1 cellular context compared by ENCODE assay signal in genomic region chr10:112988839-112989406, GRCh38.
TF ChIP-seq lines count a peak whose summit lies in the region.

No MANE protein-coding gene starts in this region.

TF ChIP-seq in GM23338, 12 proteins besides CTCF, POLR2A, EP300 and RAD21 (continued from another document):
- TF ChIP-seq, protein P1, sequence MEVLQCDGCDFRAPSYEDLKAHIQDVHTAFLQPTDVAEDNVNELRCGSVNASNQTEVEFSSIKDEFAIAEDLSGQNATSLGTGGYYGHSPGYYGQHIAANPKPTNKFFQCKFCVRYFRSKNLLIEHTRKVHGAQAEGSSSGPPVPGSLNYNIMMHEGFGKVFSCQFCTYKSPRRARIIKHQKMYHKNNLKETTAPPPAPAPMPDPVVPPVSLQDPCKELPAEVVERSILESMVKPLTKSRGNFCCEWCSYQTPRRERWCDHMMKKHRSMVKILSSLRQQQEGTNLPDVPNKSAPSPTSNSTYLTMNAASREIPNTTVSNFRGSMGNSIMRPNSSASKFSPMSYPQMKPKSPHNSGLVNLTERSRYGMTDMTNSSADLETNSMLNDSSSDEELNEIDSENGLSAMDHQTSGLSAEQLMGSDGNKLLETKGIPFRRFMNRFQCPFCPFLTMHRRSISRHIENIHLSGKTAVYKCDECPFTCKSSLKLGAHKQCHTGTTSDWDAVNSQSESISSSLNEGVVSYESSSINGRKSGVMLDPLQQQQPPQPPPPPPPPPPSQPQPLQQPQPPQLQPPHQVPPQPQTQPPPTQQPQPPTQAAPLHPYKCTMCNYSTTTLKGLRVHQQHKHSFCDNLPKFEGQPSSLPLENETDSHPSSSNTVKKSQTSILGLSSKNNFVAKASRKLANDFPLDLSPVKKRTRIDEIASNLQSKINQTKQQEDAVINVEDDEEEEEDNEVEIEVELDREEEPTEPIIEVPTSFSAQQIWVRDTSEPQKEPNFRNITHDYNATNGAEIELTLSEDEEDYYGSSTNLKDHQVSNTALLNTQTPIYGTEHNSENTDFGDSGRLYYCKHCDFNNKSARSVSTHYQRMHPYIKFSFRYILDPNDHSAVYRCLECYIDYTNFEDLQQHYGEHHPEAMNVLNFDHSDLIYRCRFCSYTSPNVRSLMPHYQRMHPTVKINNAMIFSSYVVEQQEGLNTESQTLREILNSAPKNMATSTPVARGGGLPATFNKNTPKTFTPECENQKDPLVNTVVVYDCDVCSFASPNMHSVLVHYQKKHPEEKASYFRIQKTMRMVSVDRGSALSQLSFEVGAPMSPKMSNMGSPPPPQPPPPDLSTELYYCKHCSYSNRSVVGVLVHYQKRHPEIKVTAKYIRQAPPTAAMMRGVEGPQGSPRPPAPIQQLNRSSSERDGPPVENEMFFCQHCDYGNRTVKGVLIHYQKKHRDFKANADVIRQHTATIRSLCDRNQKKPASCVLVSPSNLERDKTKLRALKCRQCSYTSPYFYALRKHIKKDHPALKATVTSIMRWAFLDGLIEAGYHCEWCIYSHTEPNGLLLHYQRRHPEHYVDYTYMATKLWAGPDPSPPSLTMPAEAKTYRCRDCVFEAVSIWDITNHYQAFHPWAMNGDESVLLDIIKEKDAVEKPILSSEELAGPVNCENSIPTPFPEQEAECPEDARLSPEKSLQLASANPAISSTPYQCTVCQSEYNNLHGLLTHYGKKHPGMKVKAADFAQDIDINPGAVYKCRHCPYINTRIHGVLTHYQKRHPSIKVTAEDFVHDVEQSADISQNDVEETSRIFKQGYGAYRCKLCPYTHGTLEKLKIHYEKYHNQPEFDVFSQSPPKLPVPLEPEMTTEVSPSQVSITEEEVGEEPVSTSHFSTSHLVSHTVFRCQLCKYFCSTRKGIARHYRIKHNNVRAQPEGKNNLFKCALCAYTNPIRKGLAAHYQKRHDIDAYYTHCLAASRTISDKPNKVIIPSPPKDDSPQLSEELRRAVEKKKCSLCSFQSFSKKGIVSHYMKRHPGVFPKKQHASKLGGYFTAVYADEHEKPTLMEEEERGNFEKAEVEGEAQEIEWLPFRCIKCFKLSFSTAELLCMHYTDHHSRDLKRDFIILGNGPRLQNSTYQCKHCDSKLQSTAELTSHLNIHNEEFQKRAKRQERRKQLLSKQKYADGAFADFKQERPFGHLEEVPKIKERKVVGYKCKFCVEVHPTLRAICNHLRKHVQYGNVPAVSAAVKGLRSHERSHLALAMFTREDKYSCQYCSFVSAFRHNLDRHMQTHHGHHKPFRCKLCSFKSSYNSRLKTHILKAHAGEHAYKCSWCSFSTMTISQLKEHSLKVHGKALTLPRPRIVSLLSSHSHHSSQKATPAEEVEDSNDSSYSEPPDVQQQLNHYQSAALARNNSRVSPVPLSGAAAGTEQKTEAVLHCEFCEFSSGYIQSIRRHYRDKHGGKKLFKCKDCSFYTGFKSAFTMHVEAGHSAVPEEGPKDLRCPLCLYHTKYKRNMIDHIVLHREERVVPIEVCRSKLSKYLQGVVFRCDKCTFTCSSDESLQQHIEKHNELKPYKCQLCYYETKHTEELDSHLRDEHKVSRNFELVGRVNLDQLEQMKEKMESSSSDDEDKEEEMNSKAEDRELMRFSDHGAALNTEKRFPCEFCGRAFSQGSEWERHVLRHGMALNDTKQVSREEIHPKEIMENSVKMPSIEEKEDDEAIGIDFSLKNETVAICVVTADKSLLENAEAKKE (CRISPR knock-in tag; IDR thresholded peaks at IDR 0.05) = no peak
- TF ChIP-seq POLR2AphosphoS5 (IDR thresholded peaks at IDR 0.05; ENCODE audit: low read depth) (no peak), ZNF114 (CRISPR knock-in tag; IDR thresholded peaks at IDR 0.05) (no peak), CREB1 (CRISPR knock-in tag; IDR thresholded peaks at IDR 0.05; ENCODE audit: low read depth) (no peak), ZNF331 (CRISPR knock-in tag; IDR thresholded peaks at IDR 0.05; ENCODE audit: low read depth) (no peak), NANOG (IDR thresholded peaks at IDR 0.05; ENCODE audit: borderline replicate concordance) (no peak), EZH2 (IDR thresholded peaks at IDR 0.05; ENCODE audit: low read depth, unreplicated experiment) (no peak), STAT1 (IDR thresholded peaks at IDR 0.05; ENCODE audit: unreplicated experiment) (no peak), EZH2phosphoT487 (IDR thresholded peaks at IDR 0.05; ENCODE audit: unreplicated experiment) (no peak)
- TF ChIP-seq, protein P2, sequence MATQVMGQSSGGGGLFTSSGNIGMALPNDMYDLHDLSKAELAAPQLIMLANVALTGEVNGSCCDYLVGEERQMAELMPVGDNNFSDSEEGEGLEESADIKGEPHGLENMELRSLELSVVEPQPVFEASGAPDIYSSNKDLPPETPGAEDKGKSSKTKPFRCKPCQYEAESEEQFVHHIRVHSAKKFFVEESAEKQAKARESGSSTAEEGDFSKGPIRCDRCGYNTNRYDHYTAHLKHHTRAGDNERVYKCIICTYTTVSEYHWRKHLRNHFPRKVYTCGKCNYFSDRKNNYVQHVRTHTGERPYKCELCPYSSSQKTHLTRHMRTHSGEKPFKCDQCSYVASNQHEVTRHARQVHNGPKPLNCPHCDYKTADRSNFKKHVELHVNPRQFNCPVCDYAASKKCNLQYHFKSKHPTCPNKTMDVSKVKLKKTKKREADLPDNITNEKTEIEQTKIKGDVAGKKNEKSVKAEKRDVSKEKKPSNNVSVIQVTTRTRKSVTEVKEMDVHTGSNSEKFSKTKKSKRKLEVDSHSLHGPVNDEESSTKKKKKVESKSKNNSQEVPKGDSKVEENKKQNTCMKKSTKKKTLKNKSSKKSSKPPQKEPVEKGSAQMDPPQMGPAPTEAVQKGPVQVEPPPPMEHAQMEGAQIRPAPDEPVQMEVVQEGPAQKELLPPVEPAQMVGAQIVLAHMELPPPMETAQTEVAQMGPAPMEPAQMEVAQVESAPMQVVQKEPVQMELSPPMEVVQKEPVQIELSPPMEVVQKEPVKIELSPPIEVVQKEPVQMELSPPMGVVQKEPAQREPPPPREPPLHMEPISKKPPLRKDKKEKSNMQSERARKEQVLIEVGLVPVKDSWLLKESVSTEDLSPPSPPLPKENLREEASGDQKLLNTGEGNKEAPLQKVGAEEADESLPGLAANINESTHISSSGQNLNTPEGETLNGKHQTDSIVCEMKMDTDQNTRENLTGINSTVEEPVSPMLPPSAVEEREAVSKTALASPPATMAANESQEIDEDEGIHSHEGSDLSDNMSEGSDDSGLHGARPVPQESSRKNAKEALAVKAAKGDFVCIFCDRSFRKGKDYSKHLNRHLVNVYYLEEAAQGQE (IDR thresholded peaks at IDR 0.05; ENCODE audit: unreplicated experiment) = no peak
- TF ChIP-seq, protein P3, sequence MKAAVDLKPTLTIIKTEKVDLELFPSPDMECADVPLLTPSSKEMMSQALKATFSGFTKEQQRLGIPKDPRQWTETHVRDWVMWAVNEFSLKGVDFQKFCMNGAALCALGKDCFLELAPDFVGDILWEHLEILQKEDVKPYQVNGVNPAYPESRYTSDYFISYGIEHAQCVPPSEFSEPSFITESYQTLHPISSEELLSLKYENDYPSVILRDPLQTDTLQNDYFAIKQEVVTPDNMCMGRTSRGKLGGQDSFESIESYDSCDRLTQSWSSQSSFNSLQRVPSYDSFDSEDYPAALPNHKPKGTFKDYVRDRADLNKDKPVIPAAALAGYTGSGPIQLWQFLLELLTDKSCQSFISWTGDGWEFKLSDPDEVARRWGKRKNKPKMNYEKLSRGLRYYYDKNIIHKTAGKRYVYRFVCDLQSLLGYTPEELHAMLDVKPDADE (IDR thresholded peaks at IDR 0.05) = no peak
TF ChIP-seq in GM23338: peak in this region for 0.
